Comparison of ENCODE assay signal across 1 cellular context in the genomic region with DNA sequence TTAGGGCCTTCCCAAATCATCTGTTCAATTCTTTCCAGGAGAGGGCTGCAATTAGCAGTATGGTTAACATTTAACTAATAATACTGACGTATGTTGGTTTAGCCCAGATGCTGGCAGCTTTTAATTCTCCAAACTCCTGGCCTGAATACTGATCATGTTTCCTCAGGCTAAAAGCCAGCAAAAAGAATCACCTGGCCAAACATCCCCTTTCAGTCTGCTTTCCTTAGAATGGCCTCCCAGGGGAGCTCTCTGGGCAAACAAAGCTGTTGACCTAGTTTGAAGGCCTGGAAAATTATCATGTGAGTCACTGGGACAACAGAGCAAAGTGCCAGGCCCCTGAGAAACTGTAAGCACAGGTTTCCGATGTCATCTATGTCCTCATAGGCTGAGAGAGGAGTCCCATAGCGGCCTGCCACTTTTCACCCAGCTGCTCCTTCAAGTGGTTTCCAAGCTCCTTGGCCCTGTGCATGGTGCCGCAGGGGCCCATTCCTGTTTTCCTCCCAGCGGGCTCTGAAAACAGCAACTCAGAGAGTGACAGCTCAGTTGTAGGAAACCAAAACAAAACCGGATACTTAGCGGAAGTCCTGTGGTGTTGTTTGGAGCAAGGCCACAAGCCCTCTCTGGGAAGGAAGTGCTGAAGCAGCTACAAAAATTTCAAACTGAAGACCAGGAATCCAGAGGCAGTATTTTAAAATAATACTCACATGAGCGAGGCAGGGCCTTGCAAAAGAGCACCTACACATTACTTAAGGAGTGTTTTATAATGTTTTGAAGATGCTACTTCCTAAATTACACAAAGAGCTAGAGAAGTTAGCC.
TF ChIP-seq lines count a peak whose summit lies in the region.

No MANE protein-coding gene starts in this region.

TF ChIP-seq in endothelial cell of umbilical vein, 7 proteins besides CTCF, POLR2A, EP300 and RAD21 (continued from another document):
- peak; percentile 75 for TF ChIP-seq FOS (IDR thresholded peaks at IDR 0.05; ENCODE audit: borderline replicate concordance, insufficient read depth, low read length)
- no peak for TF ChIP-seq MAX (IDR thresholded peaks at IDR 0.05; ENCODE audit: insufficient read depth, insufficient read length)
- TF ChIP-seq GATA2 (IDR thresholded peaks at IDR 0.05; ENCODE audit: insufficient read depth, insufficient read length, low read depth, low read length): no peak
- no peak for TF ChIP-seq MYC (IDR thresholded peaks at IDR 0.05; ENCODE audit: low read depth, low read length)
- TF ChIP-seq EZH2 (IDR thresholded peaks at IDR 0.05; ENCODE audit: borderline replicate concordance, low read depth, low read length, severe bottlenecking): no peak
TF ChIP-seq in endothelial cell of umbilical vein: peak in this region for 3.
